ENCODE assay signal across 14 cellular contexts in genomic region chr11:11444027-11444799, GRCh38.
DNase-seq lines count a peak whose midpoint lies in the region; ATAC-seq, FAIRE-seq and TF ChIP-seq lines count a peak whose summit lies in the region.
"Had no signal": no experiment of that assay in that cellular context is flagged by ENCODE, and none has a peak within 500 bp of the region (broad histone marks: within the 10 kb centered on the region; RNA-seq: fewer than 3 reads in every experiment).

No MANE protein-coding gene starts in this region.

- no peak overlapping the region for H2AFZ ChIP-seq in astrocyte (ENCODE audit: low read depth, low read length)
- H2AFZ ChIP-seq: PC-9 had no signal

- peaks cover 6% of the 10 kb centered on the region for H3K4me1 Mint-ChIP-seq in astrocyte (ENCODE audit: low read depth, unreplicated experiment)
- H3K4me1 Mint-ChIP-seq: CD14-positive monocyte had no signal

- peaks cover 8% of the 10 kb centered on the region for H3K4me1 ChIP-seq in astrocyte (ENCODE audit: insufficient read depth, low read length)
- peaks cover 12% of the 10 kb centered on the region for H3K4me1 ChIP-seq in right cardiac atrium (ENCODE audit: control insufficient read depth, insufficient read depth, low read length)

- H3K79me2 ChIP-seq in astrocyte (ENCODE audit: insufficient read depth, low read length) = no peaks in the 10 kb centered on the region

- H3K27ac ChIP-seq in astrocyte (ENCODE audit: low read depth, low read length) = no peak overlapping the region
- H3K27ac ChIP-seq in right cardiac atrium (ENCODE audit: low read length) = peak overlapping the region; percentile 2
- H3K27ac ChIP-seq: adrenal gland, PC-9 had no signal

- no peak overlapping the region for H3K4me3 Mint-ChIP-seq in astrocyte (ENCODE audit: unreplicated experiment)
- H3K4me3 Mint-ChIP-seq: CD14-positive monocyte had no signal

- no peak overlapping the region for H3K27ac Mint-ChIP-seq in astrocyte (ENCODE audit: unreplicated experiment)
- H3K27ac Mint-ChIP-seq: CD14-positive monocyte had no signal

- peaks cover 30% of the 10 kb centered on the region for H3K27me3 Mint-ChIP-seq in astrocyte (ENCODE audit: low read depth, unreplicated experiment)

- no peak for TF ChIP-seq CTCF in astrocyte (IDR thresholded peaks at IDR 0.05; ENCODE audit: insufficient read depth, low read depth, low read length)

- no peak overlapping the region for H3K4me3 ChIP-seq in astrocyte (ENCODE audit: insufficient read depth, low read depth, low read length)
- H3K4me3 ChIP-seq in right cardiac atrium (ENCODE audit: low read length) = no peak overlapping the region
- H3K4me3 ChIP-seq: adrenal gland, PC-9 had no signal

- H3K4me2 ChIP-seq in astrocyte (ENCODE audit: low read length) = peak overlapping the region; percentile 33
- H3K4me2 ChIP-seq: PC-9 had no signal

- intact Hi-C loops in right cardiac atrium (cut with DNase I) (no loop called here), sciatic nerve (cut with DNase I) (no loop called here)

- H3K36me3 Mint-ChIP-seq in astrocyte (ENCODE audit: low read depth, unreplicated experiment) = peaks cover 4% of the 10 kb centered on the region
- H3K36me3 Mint-ChIP-seq: CD14-positive monocyte had no signal

- H3K9ac ChIP-seq in astrocyte (ENCODE audit: low read length) = no peak overlapping the region

- WGBS in right cardiac atrium = 56% methylated on average over 13 of the region's 13 CpGs

- H3K36me3 ChIP-seq in astrocyte (ENCODE audit: insufficient read depth, low read length) = no peaks in the 10 kb centered on the region
- H3K36me3 ChIP-seq: adrenal gland had no signal

- H3K9me3 Mint-ChIP-seq in astrocyte (ENCODE audit: unreplicated experiment) = peaks cover 3% of the 10 kb centered on the region

- ATAC-seq in right cardiac atrium = peak; percentile 69 to 79
- peak; percentile 9 for ATAC-seq in sciatic nerve
- no peak for ATAC-seq in HG03565 (IDR thresholded peaks at IDR 0.05; ENCODE audit: unreplicated experiment)

- FAIRE-seq in astrocyte (lab: Jason Lieb, UNC) = no peak
- FAIRE-seq: kidney had no signal

- H3K27me3 ChIP-seq in astrocyte (ENCODE audit: insufficient read depth, low read length) = peaks cover 15% of the 10 kb centered on the region
- no peaks in the 10 kb centered on the region for H3K27me3 ChIP-seq in right cardiac atrium (ENCODE audit: control insufficient read depth, insufficient read depth)
- H3K27me3 ChIP-seq: adrenal gland had no signal

- H4K20me1 ChIP-seq in astrocyte (ENCODE audit: insufficient read depth, low read length) = no peaks in the 10 kb centered on the region

- DNase-seq in H4 (ENCODE audit: low spot score) (peak; percentile 44), astrocyte (ENCODE audit: low read depth) (peak; percentile 56), right cardiac atrium (peak in 2 of 3 donors; percentile 66 to 70), sciatic nerve (ENCODE audit: low spot score) (no peak), NCI-H82 (lab: John Stamatoyannopoulos, UW) (no peak), COR-L47 (lab: John Stamatoyannopoulos, UW) (no peak), SHP77 (lab: John Stamatoyannopoulos, UW) (no peak)
- DNase-seq: adrenal gland, kidney, NCI-H2029, occipital lobe, PC-9 had no signal

- H3K9me3 ChIP-seq in astrocyte (ENCODE audit: insufficient read depth, low read depth, low read length) (no peaks in the 10 kb centered on the region), right cardiac atrium (ENCODE audit: control insufficient read depth, low read length) (no peaks in the 10 kb centered on the region)
- H3K9me3 ChIP-seq: adrenal gland had no signal

Comparison
In these comparisons a context has a peak if more than half of its experiments do, and no peak if none do; other contexts are left out.
1. DNase-seq: peak in H4 (single experiment), astrocyte (single experiment) and right cardiac atrium (2 of 3); none in sciatic nerve (single experiment), NCI-H82 (single experiment), COR-L47 (single experiment) and SHP77 (0 of 2).